7 cellular contexts compared by ENCODE assay signal in the genomic region with DNA sequence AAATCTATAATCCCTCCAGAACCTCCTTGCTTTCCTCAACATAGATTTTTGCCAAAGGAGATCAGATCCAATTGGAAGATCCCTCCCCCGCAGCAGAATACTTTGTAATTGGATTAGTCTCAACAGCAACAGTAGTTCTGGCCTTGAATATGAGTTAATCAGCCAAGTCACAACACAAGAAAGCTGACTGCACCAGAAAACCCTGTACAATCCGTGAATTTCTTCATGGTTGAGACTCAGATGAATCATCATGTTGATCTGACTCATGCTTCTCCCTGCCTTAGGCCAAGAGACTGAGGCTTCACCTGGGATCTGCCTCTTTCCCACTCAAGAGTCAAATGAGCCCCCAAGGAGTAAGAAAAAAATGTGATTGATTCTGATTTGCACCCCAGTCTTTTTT. TPM values are rescaled to one million over a fixed set of nuclear protein-coding genes. Genes with fewer than 3 reads are reported as not detected.
DNase-seq lines count a peak whose midpoint lies in the region; ATAC-seq, FAIRE-seq and TF ChIP-seq lines count a peak whose summit lies in the region.
"Had no signal": no experiment of that assay in that cellular context is flagged by ENCODE, and none has a peak within 500 bp of the region (broad histone marks: within the 10 kb centered on the region; RNA-seq: fewer than 3 reads in every experiment).

No MANE protein-coding gene starts in this region.

- H3K9me2 ChIP-seq in PC-3 (replicated peaks; ENCODE audit: low read length): no peaks in the 10 kb centered on the region; the same call in 1 of the 2 replicates

- H3K36me3 ChIP-seq in PC-3 (ENCODE audit: low read depth, low read length): peaks cover 2% of the 10 kb centered on the region; the same call in 1 of the 2 replicates
- peaks cover 0 to 1% of the 10 kb centered on the region in 2 donors for H3K36me3 ChIP-seq in gastroesophageal sphincter

- peaks cover 40% of the 10 kb centered on the region for H3K4me1 ChIP-seq in PC-3 (ENCODE audit: insufficient read depth, low read length)
- H3K4me1 ChIP-seq in gastroesophageal sphincter: peaks cover 8 to 27% (median 9%) of the 10 kb centered on the region in 3 donors

- WGBS in gastroesophageal sphincter (ENCODE audit: low coverage in 1 of 2), 2 donors: 0 to 20% methylated on average over 1 to 2 of the region's 2 CpGs

- peak; percentile 80 for DNase-seq in ACHN
- peak; percentile 95 for DNase-seq in PC-3
- DNase-seq in activated naive CD4-positive, alpha-beta T cell treated with anti-CD3 and anti-CD28 coated beads, Interleukin-2, amount 50 U/mL, for 16 hours: no peak
- no peak for DNase-seq in GM13976 (ENCODE audit: low spot score)
- no peak for DNase-seq in frontal cortex (ENCODE audit: low spot score in 2 of 2)
- DNase-seq: NCI-H1092 had no signal

- peak overlapping the region; percentile 44 for H2AFZ ChIP-seq in PC-3 (ENCODE audit: low read length)

- H3K4me3 ChIP-seq in PC-3 (ENCODE audit: low read length) (peak overlapping the region; percentile 19; the same call in 1 of the 2 replicates), gastroesophageal sphincter (no peak overlapping the region)

- H4K20me1 ChIP-seq in PC-3 (ENCODE audit: low read length): peaks cover 2% of the 10 kb centered on the region; the same call in 1 of the 2 replicates

- H3K27ac ChIP-seq in PC-3 (ENCODE audit: low read length): peak overlapping the region; percentile 59
- peak overlapping the region in 1 of 4 donors; percentile 10 for H3K27ac ChIP-seq in gastroesophageal sphincter

- H3K27me3 ChIP-seq in PC-3 (ENCODE audit: low read length) (peaks cover 5% of the 10 kb centered on the region; the same call in 1 of the 2 replicates), gastroesophageal sphincter (no peaks in the 10 kb centered on the region)

- no TSS peak for BruUV-seq in PC-3 (replicated peaks; lab: Mats Ljungman, UMichigan)

- peaks cover 4% of the 10 kb centered on the region for H3F3A ChIP-seq in PC-3 (ENCODE audit: low read length, unreplicated experiment)

- TF ChIP-seq POLR2A in gastroesophageal sphincter (IDR thresholded peaks at IDR 0.05): no peak

- peak overlapping the region; percentile 61 for H3K4me2 ChIP-seq in PC-3 (ENCODE audit: low read length)

- CTCF ChIA-PET in PC-3 (lab: Charles Lee): no interaction called here

- TF ChIP-seq CTCF in PC-3 (conservative IDR thresholded peaks at IDR 0.05; ENCODE audit: low read depth, low read length) (no peak), gastroesophageal sphincter (IDR thresholded peaks at IDR 0.05) (no peak), GM13976 (IDR thresholded peaks at IDR 0.05; ENCODE audit: borderline replicate concordance, control extremely low read depth, extremely low read depth, insufficient read depth, missing control alignments) (no peak)

- H3K9ac ChIP-seq in PC-3 (ENCODE audit: low read length): no peak overlapping the region

- ATAC-seq in PC-3: peak; percentile 61
- ATAC-seq in gastroesophageal sphincter: peak; percentile 69

- in situ Hi-C loops in ACHN (cut with HindIII; ENCODE audit: low pct_ligation_motif_present, low pct_unique_long_range_greater_than_20kb, low sequenced_read_pairs) (no loop called here), GM13976 (cut with MboI; ENCODE audit: low sequenced_read_pairs, unreplicated experiment) (no loop called here)

- peaks cover 20% of the 10 kb centered on the region for H3K79me2 ChIP-seq in PC-3 (ENCODE audit: low read length)

- FAIRE-seq in frontal cortex (lab: Jason Lieb, UNC): no peak

- TF ChIP-seq EP300 in gastroesophageal sphincter (IDR thresholded peaks at IDR 0.05): no peak

- intact Hi-C loops in PC-3 (cut with micrococcal nuclease): no loop called here

- POLR2A ChIA-PET in PC-3 (lab: Charles Lee; ENCODE audit: unreplicated experiment): no interaction called here

- no peaks in the 10 kb centered on the region for H3K9me3 ChIP-seq in PC-3 (ENCODE audit: low read length)
- no peaks in the 10 kb centered on the region for H3K9me3 ChIP-seq in gastroesophageal sphincter

RNA-seq across cellular contexts. Expression of gene METTL17, which starts 3.0 kb away (rescaled TPM):
- total RNA-seq in PC-3 (2014; rRNA removed) (83.0 and 99.0 TPM in 2 replicates), gastroesophageal sphincter (10 to 100 TPM; 25.2 to 94.9 (median 64.1) TPM), frontal cortex (27.7 TPM)

RNA-seq across cellular contexts. Expression of gene SLC39A2, which starts 12.3 kb away (rescaled TPM):
- total RNA-seq in PC-3 (2014; rRNA removed) (not detected in 2 replicates), gastroesophageal sphincter (under 1 TPM in 1 of 4 donors, not detected in 3; 0.59 TPM), frontal cortex (not detected)

RNA-seq across cellular contexts. Expression of gene RNASE2, which starts 31.5 kb away (rescaled TPM):
- total RNA-seq in PC-3 (2014; rRNA removed) (not detected in 2 replicates), gastroesophageal sphincter (1 to 10 TPM in 2 of 4 donors, under 1 TPM in 1, not detected in 1; 0.93 to 7.2 (median 1.8) TPM), frontal cortex (not detected)

RNA-seq across cellular contexts. Expression of gene NDRG2, which starts 38.0 kb away (rescaled TPM):
- total RNA-seq in PC-3 (2014; rRNA removed) (4.0 and 4.7 TPM in 2 replicates), gastroesophageal sphincter (100 to 1,000 TPM; 155 to 259 (median 187) TPM), frontal cortex (92.9 TPM)

RNA-seq across cellular contexts. Expression of gene TPPP2, which starts 43.2 kb away (rescaled TPM):
- total RNA-seq in PC-3 (2014; rRNA removed) (not detected in 2 replicates), gastroesophageal sphincter (not detected), frontal cortex (not detected)

Comparison
In these comparisons a context has a peak if more than half of its experiments do, and no peak if none do; other contexts are left out.
1. DNase-seq: peak in ACHN (single experiment) and PC-3 (single experiment); none in activated naive CD4-positive, alpha-beta T cell treated with anti-CD3 and anti-CD28 coated beads, Interleukin-2, amount 50 U/mL, for 16 hours (single experiment), GM13976 (single experiment) and frontal cortex (0 of 2).